Comparison of ENCODE assay signal across 29 cellular contexts in genomic region chr7:78792624-78793023, GRCh38.
"Had no signal": no experiment of that assay in that cellular context is flagged by ENCODE, and none has a peak within 500 bp of the region (broad histone marks: within the 10 kb centered on the region; RNA-seq: fewer than 3 reads in every experiment).

No MANE protein-coding gene starts in this region.

- H3K4me1 Mint-ChIP-seq: endodermal cell, immature natural killer cell, naive B cell, natural killer cell had no signal

- DNase-seq: effector CD8-positive, alpha-beta T cell; effector memory CD8-positive, alpha-beta T cell; endodermal cell; erythroblast; esophagus squamous epithelium; foreskin keratinocyte; glutamatergic neuron; head of caudate nucleus; heart right ventricle; hippocampal formation; immature natural killer cell; left cardiac atrium; left lung; left ventricle myocardium superior; lower lobe of right lung; mucosa of descending colon; naive B cell; natural killer cell had no signal

- H3K36me3 ChIP-seq: esophagus squamous epithelium, gastroesophageal sphincter, heart right ventricle, left lung, lower lobe of right lung had no signal

- H3K36me3 Mint-ChIP-seq: naive B cell, natural killer cell had no signal

- H3K27ac ChIP-seq: coronary artery, epithelial cell of prostate, esophagus squamous epithelium, foreskin keratinocyte, gastroesophageal sphincter, heart right ventricle, left lung, lower lobe of right lung had no signal

- ATAC-seq: effector memory CD8-positive, alpha-beta T cell; esophagus mucosa; foreskin keratinocyte; gastroesophageal sphincter; heart right ventricle; left cardiac atrium; left lung; left ventricle myocardium superior; lower lobe of right lung; mucosa of descending colon; natural killer cell had no signal

- H3K4me3 Mint-ChIP-seq: dendritic cell treated with granulocyte-macrophage colony-stimulating factor and Interleukin-4, amounts not matched to agents 40 ng/mL and 50 ng/mL, for 4 days; effector memory CD8-positive, alpha-beta T cell; endodermal cell; immature natural killer cell; mesothelial cell of epicardium; naive B cell; natural killer cell had no signal

- H3K4me3 ChIP-seq: coronary artery, esophagus squamous epithelium, gastroesophageal sphincter, heart right ventricle, left lung, lower lobe of right lung, mucosa of descending colon had no signal

- H3K4me1 ChIP-seq: left lung, lower lobe of right lung had no signal

- FAIRE-seq: colon, endometrium, frontal cortex, islet of Langerhans, keratinocyte had no signal

- H3K27me3 Mint-ChIP-seq: dendritic cell treated with granulocyte-macrophage colony-stimulating factor and Interleukin-4, amounts not matched to agents 40 ng/mL and 50 ng/mL, for 4 days; effector memory CD8-positive, alpha-beta T cell; naive B cell had no signal

- H3K27ac Mint-ChIP-seq: dendritic cell treated with granulocyte-macrophage colony-stimulating factor and Interleukin-4, amounts not matched to agents 40 ng/mL and 50 ng/mL, for 4 days; effector memory CD8-positive, alpha-beta T cell; endodermal cell; immature natural killer cell; mesothelial cell of epicardium; naive B cell; natural killer cell had no signal

- H3K27me3 ChIP-seq: esophagus squamous epithelium, foreskin keratinocyte, gastroesophageal sphincter, heart right ventricle, left lung had no signal

- H3K9me3 ChIP-seq: esophagus squamous epithelium, lower lobe of right lung, mucosa of descending colon had no signal
